In genomic region chr2:223751012-223751411, GRCh38 we compare ENCODE assay signal across 1 cellular context.
TF ChIP-seq lines count a peak whose summit lies in the region.

No MANE protein-coding gene starts in this region.

TF ChIP-seq in SK-N-SH, 30 proteins besides CTCF, POLR2A, EP300 and RAD21 (continued from another document):
- no peak for TF ChIP-seq ZBTB33 (IDR thresholded peaks at IDR 0.05; ENCODE audit: borderline replicate concordance, low read depth)
- no peak for TF ChIP-seq GATA2 (CRISPR knock-in tag; IDR thresholded peaks at IDR 0.05)
- no peak for TF ChIP-seq ELF1 (IDR thresholded peaks at IDR 0.05)
- TF ChIP-seq REST (IDR thresholded peaks at IDR 0.05; ENCODE audit: low read depth, low read length) = no peak
- no peak for TF ChIP-seq IRF3 (IDR thresholded peaks at IDR 0.05; ENCODE audit: low read depth, low read length)
- TF ChIP-seq TAF1 (IDR thresholded peaks at IDR 0.05; ENCODE audit: borderline replicate concordance, low read depth, low read length) = no peak
- TF ChIP-seq NRF1 (IDR thresholded peaks at IDR 0.05; ENCODE audit: low read depth, low read length) = no peak
- no peak for TF ChIP-seq SMC3 (IDR thresholded peaks at IDR 0.05; ENCODE audit: low read depth, low read length)
- TF ChIP-seq RFX5 (IDR thresholded peaks at IDR 0.05; ENCODE audit: low read length) = no peak
- no peak for TF ChIP-seq GABPA (IDR thresholded peaks at IDR 0.05; ENCODE audit: low read depth)
- no peak for TF ChIP-seq RCOR1 (IDR thresholded peaks at IDR 0.05; ENCODE audit: low read length)
- no peak for TF ChIP-seq NFIC (IDR thresholded peaks at IDR 0.05; ENCODE audit: borderline replicate concordance)
- TF ChIP-seq SIN3A (IDR thresholded peaks at IDR 0.05; ENCODE audit: borderline replicate concordance, low read depth, low read length) = no peak
- no peak for TF ChIP-seq FOXM1 (IDR thresholded peaks at IDR 0.05; ENCODE audit: low read depth)
- TF ChIP-seq TEAD4 (IDR thresholded peaks at IDR 0.05; ENCODE audit: borderline replicate concordance, insufficient read depth) = no peak
- no peak for TF ChIP-seq USF2 (IDR thresholded peaks at IDR 0.05; ENCODE audit: borderline replicate concordance, low read depth, low read length)
- TF ChIP-seq MEF2A (IDR thresholded peaks at IDR 0.05; ENCODE audit: borderline replicate concordance, low read depth) = no peak
- no peak for TF ChIP-seq PBX3 (IDR thresholded peaks at IDR 0.05)
